Comparison of ENCODE assay signal across 19 cellular contexts in the genomic region with DNA sequence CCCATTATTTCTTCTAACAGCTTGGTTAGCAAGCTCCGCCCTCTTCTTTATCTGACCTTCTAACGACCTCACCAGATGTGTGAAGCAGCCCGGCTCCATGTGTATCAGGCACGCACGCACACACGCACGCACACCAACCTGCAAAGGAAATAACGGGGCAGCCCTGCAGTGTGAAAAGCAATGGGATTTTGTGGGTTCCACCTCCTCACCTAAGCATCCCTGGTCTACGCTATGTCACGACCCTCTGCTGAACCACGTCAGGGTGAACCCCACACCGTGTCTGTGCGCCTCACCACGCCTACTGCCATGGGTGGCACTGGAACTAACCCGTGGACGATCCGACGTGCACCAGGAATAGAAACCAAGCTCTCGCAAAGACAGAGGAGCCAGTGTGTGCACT. TPM values are rescaled to one million over a fixed set of nuclear protein-coding genes. Genes with fewer than 3 reads are reported as not detected.
DNase-seq lines count a peak whose midpoint lies in the region; ATAC-seq, FAIRE-seq and TF ChIP-seq lines count a peak whose summit lies in the region.
"Had no signal": no experiment of that assay in that cellular context is flagged by ENCODE, and none has a peak within 500 bp of the region (broad histone marks: within the 10 kb centered on the region; RNA-seq: fewer than 3 reads in every experiment).

No MANE protein-coding gene starts in this region.

- peaks cover 19% of the 10 kb centered on the region; the same call in 1 of the 2 replicates for H3K9me1 ChIP-seq in IMR-90 (ENCODE audit: insufficient read depth, low read length)

- H3K27me3 ChIP-seq in IMR-90 (ENCODE audit: control insufficient read depth, insufficient read depth, low read length) (no peaks in the 10 kb centered on the region), GM12878 (replicated peaks in 1 of 2; ENCODE audit: control insufficient read depth in 2 of 2, insufficient read depth in 2 of 2, low read length in 1 of 2) (no peaks in the 10 kb centered on the region), osteoblast (ENCODE audit: insufficient read depth, low read length) (no peaks in the 10 kb centered on the region), prostate gland (replicated peaks; ENCODE audit: insufficient read depth) (no peaks in the 10 kb centered on the region)
- H3K27me3 ChIP-seq: MG63, Peyer's patch had no signal

- no peaks in the 10 kb centered on the region for H3K9me3 ChIP-seq in IMR-90 (ENCODE audit: control insufficient read depth, insufficient read depth, low read length)
- H3K9me3 ChIP-seq in GM12878 (replicated peaks; ENCODE audit: control insufficient read depth, insufficient read depth, low read length), result no peaks in the 10 kb centered on the region
- H3K9me3 ChIP-seq in osteoblast (ENCODE audit: low read depth, low read length), result no peaks in the 10 kb centered on the region
- H3K9me3 ChIP-seq in prostate gland, result no peaks in the 10 kb centered on the region
- H3K9me3 ChIP-seq: MG63, Peyer's patch had no signal

- peak overlapping the region; percentile 72 for H3K27ac Mint-ChIP-seq in activated T-cell treated with anti-CD3 and anti-CD28 coated beads, Interleukin-2, amount 50 U/mL, for 24 hours

- no peak overlapping the region for H3K14ac ChIP-seq in IMR-90 (replicated peaks; ENCODE audit: low read depth, low read length)

- dilution Hi-C loops in IMR-90 (cut with HindIII; ENCODE audit: low sequenced_read_pairs, unreplicated experiment), result no loop called here

- peaks cover 53% of the 10 kb centered on the region for H3K36me3 ChIP-seq in IMR-90 (ENCODE audit: control insufficient read depth, insufficient read depth, low read length)
- peaks cover 28 to 39% of the 10 kb centered on the region in 2 experiments for H3K36me3 ChIP-seq in GM12878 (ENCODE audit: control insufficient read depth in 2 of 2, insufficient read depth in 2 of 2, low read length in 1 of 2)
- H3K36me3 ChIP-seq in osteoblast (ENCODE audit: insufficient read depth, low read length), result peaks cover 60% of the 10 kb centered on the region
- H3K36me3 ChIP-seq in prostate gland, result peaks cover 9 to 12% of the 10 kb centered on the region in 2 donors

- no peak for TF ChIP-seq EP300 in GM12878 (IDR thresholded peaks at IDR 0.05; ENCODE audit: borderline replicate concordance in 1 of 2, control insufficient read depth in 1 of 2, low read depth in 2 of 2, low read length in 2 of 2)

- H3K4me1 ChIP-seq in IMR-90 (ENCODE audit: control insufficient read depth, insufficient read depth, low read length) (peaks cover 2% of the 10 kb centered on the region; the same call in 1 of the 2 replicates), GM12878 (ENCODE audit: control insufficient read depth, insufficient read depth, low read length) (no peaks in the 10 kb centered on the region), osteoblast (ENCODE audit: insufficient read depth, low read length) (peaks cover 18% of the 10 kb centered on the region), prostate gland (replicated peaks) (no peaks in the 10 kb centered on the region)

- no peak overlapping the region for H2BK20ac ChIP-seq in IMR-90 (ENCODE audit: low read depth, low read length)

- H4K20me1 ChIP-seq in IMR-90 (ENCODE audit: insufficient read depth, low read length) (peaks cover 76% of the 10 kb centered on the region), GM12878 (ENCODE audit: control insufficient read depth, insufficient read depth) (peaks cover 17% of the 10 kb centered on the region), osteoblast (ENCODE audit: insufficient read depth, low read length) (peaks cover 69% of the 10 kb centered on the region)

- TF ChIP-seq POLR2A in IMR-90 (IDR thresholded peaks at IDR 0.05; ENCODE audit: low read depth, low read length) (no peak), GM12878 (IDR thresholded peaks at IDR 0.05; ENCODE audit: low read depth, low read length) (peak; percentile 63), prostate gland (IDR thresholded peaks at IDR 0.05) (no peak)

- H2AFZ ChIP-seq in IMR-90 (replicated peaks; ENCODE audit: low read length, poor library complexity) (peak overlapping the region; percentile 60), GM12878 (ENCODE audit: control insufficient read depth, low read depth, low read length) (no peak overlapping the region), osteoblast (ENCODE audit: low read length) (no peak overlapping the region)

- H2BK5ac ChIP-seq in IMR-90 (ENCODE audit: low read depth, low read length, poor library complexity, severe bottlenecking), result no peak overlapping the region

- H3K23ac ChIP-seq in IMR-90 (ENCODE audit: low read depth, low read length), result no peak overlapping the region

- H2BK15ac ChIP-seq in IMR-90 (ENCODE audit: low read depth, low read length), result no peak overlapping the region

- H3K4ac ChIP-seq in IMR-90 (ENCODE audit: low read depth, low read length), result no peak overlapping the region

- H3K56ac ChIP-seq in IMR-90 (ENCODE audit: extremely low read depth, insufficient read depth, low read length), result no peak overlapping the region

- intact Hi-C loops in IMR-90 (cut with micrococcal nuclease), result no loop called here
- intact Hi-C loops in GM12878 (cut with micrococcal nuclease; ENCODE audit: unreplicated experiment), result no loop called here
- intact Hi-C loops in prostate gland (cut with DNase I), result no loop called here

- peaks cover 91% of the 10 kb centered on the region for H3K36me3 Mint-ChIP-seq in activated T-cell treated with anti-CD3 and anti-CD28 coated beads, Interleukin-2, amount 50 U/mL, for 24 hours (ENCODE audit: low read depth)
- H3K36me3 Mint-ChIP-seq in activated T-cell treated with anti-CD3 and anti-CD28 coated beads, Interleukin-2, amount 50 U/mL, for 4 hours (ENCODE audit: insufficient read depth), result peaks cover 21% of the 10 kb centered on the region

- H4K5ac ChIP-seq in IMR-90 (ENCODE audit: low read depth, low read length), result no peak overlapping the region

- no peak for ATAC-seq in activated T-cell treated with anti-CD3 and anti-CD28 coated beads, Interleukin-2, amount 50 U/mL, for 4 hours
- no peak for ATAC-seq in IMR-90 (ENCODE audit: low read depth)
- ATAC-seq in GM12878, result no peak

- H3K9ac ChIP-seq in IMR-90 (ENCODE audit: low read depth, low read length), result no peak overlapping the region
- no peak overlapping the region for H3K9ac ChIP-seq in GM12878 (ENCODE audit: control insufficient read depth, insufficient read depth, low read length)
- H3K9ac ChIP-seq: KMS-11 had no signal

- in situ Hi-C loops in IMR-90 (cut with MboI; ENCODE audit: low sequenced_read_pairs), result no loop called here
- in situ Hi-C loops in GM12878 (cut with MboI), result no loop called here

- H3K4me3 ChIP-seq in IMR-90 (ENCODE audit: insufficient read depth, low read depth, low read length) (no peak overlapping the region), GM12878 (no peak overlapping the region), osteoblast (ENCODE audit: insufficient read depth, low read length) (no peak overlapping the region), prostate gland (no peak overlapping the region)
- H3K4me3 ChIP-seq: MG63, Peyer's patch had no signal

- H2BK120ac ChIP-seq in IMR-90 (ENCODE audit: low read depth, low read length), result no peak overlapping the region

- 91% methylated on average over 13 of the region's 19 CpGs; no CpG with 5 or more reads in 1 of the 2 experiments for WGBS in IMR-90 (ENCODE audit: extremely low coverage in 2 of 2, insufficient read length in 1 of 2), 2 experiments
- WGBS in GM12878 (ENCODE audit: insufficient coverage, insufficient replicate concordance, low lambda C conversion rate, missing lambda C conversion rate), result 90% methylated on average over 18 of the region's 19 CpGs
- WGBS in prostate gland, result 89% methylated on average over 19 of the region's 19 CpGs

- no peak for TF ChIP-seq RAD21 in IMR-90 (IDR thresholded peaks at IDR 0.05; ENCODE audit: low read length)
- no peak for TF ChIP-seq RAD21 in GM12878 (IDR thresholded peaks at IDR 0.05; ENCODE audit: insufficient read depth, low read depth, low read length)

- peaks cover 17 to 65% of the 10 kb centered on the region in 2 experiments for H3K79me1 ChIP-seq in IMR-90 (ENCODE audit: low read depth in 1 of 2, low read length in 2 of 2)

- DNase-seq in activated T-cell treated with anti-CD3 and anti-CD28 coated beads, Interleukin-2, amount 50 U/mL, for 24 hours, result no peak
- no peak for DNase-seq in activated T-cell treated with anti-CD3 and anti-CD28 coated beads, Interleukin-2, amount 50 U/mL, for 4 hours
- DNase-seq in IMR-90 (no peak), GM12878 (ENCODE audit: low read depth, low spot score) (no peak), osteoblast (ENCODE audit: insufficient read length, low spot score, missing footprints) (peak; percentile 66), prostate gland (ENCODE audit: low spot score) (no peak), T1000 (lab: John Stamatoyannopoulos, UW) (no peak), kidney tubule cell (ENCODE audit: low spot score) (no peak)
- DNase-seq: C1 segment of cervical spinal cord, MG63, NCI-H1092 treated with DMSO at 0.1 percent for 48 hours, NCI-H1694, NCI-H2107, NCI-H345, NCI-H526 treated with DMSO at 0.1 percent for 48 hours, Peyer's patch, SHP77 treated with DMSO at 0.1 percent for 48 hours had no signal

- no peaks in the 10 kb centered on the region for H3K27me3 Mint-ChIP-seq in activated T-cell treated with anti-CD3 and anti-CD28 coated beads, Interleukin-2, amount 50 U/mL, for 24 hours
- no peaks in the 10 kb centered on the region for H3K27me3 Mint-ChIP-seq in activated T-cell treated with anti-CD3 and anti-CD28 coated beads, Interleukin-2, amount 50 U/mL, for 4 hours (ENCODE audit: low read depth)

- no peak for FAIRE-seq in GM12878 (lab: Jason Lieb, UNC)

- no peak overlapping the region for H3K18ac ChIP-seq in IMR-90 (ENCODE audit: low read depth, low read length)

- SMC1A ChIA-PET in GM12878 (lab: Charles Lee; ENCODE audit: uncharacterized antibody, unreplicated experiment), result no interaction called here

- H3K4me3 Mint-ChIP-seq in activated T-cell treated with anti-CD3 and anti-CD28 coated beads, Interleukin-2, amount 50 U/mL, for 24 hours, result no peak overlapping the region
- H3K4me3 Mint-ChIP-seq in activated T-cell treated with anti-CD3 and anti-CD28 coated beads, Interleukin-2, amount 50 U/mL, for 4 hours, result no peak overlapping the region

- H3K4me1 Mint-ChIP-seq in activated T-cell treated with anti-CD3 and anti-CD28 coated beads, Interleukin-2, amount 50 U/mL, for 24 hours (ENCODE audit: low read depth), result peaks cover 25% of the 10 kb centered on the region
- peaks cover 21% of the 10 kb centered on the region for H3K4me1 Mint-ChIP-seq in activated T-cell treated with anti-CD3 and anti-CD28 coated beads, Interleukin-2, amount 50 U/mL, for 4 hours (ENCODE audit: low read depth)

- RAD21 ChIA-PET in GM12878 (lab: Charles Lee; ENCODE audit: unreplicated experiment), result no interaction called here

- peaks cover 32% of the 10 kb centered on the region for H3K79me2 ChIP-seq in GM12878 (ENCODE audit: control insufficient read depth, insufficient read depth, low read length)
- peaks cover 93% of the 10 kb centered on the region for H3K79me2 ChIP-seq in osteoblast (ENCODE audit: insufficient read depth, low read length)

- no peak overlapping the region for H4K8ac ChIP-seq in IMR-90 (ENCODE audit: low read depth in 2 of 2, low read length in 2 of 2)

- BruUV-seq in IMR-90 (replicated peaks; lab: Mats Ljungman, UMichigan) (no TSS peak), GM12878 (replicated peaks; lab: Mats Ljungman, UMichigan) (TSS peak; percentile 24)

- CTCF ChIA-PET in IMR-90 (lab: Yijun Ruan, JAX) (no interaction called here), GM12878 (lab: Yijun Ruan, JAX) (no interaction called here)

- no peak for TF ChIP-seq CTCF in IMR-90 (conservative IDR thresholded peaks at IDR 0.05; ENCODE audit: low read depth, low read length)
- no peak for TF ChIP-seq CTCF in GM12878 (IDR thresholded peaks at IDR 0.05 in 2 of 3, conservative IDR thresholded peaks at IDR 0.05 in 1 of 3; ENCODE audit: control insufficient read depth in 2 of 3, extremely low read depth in 1 of 3, insufficient read depth in 1 of 3, low read depth in 3 of 3, low read length in 3 of 3)
- TF ChIP-seq CTCF in osteoblast (IDR thresholded peaks at IDR 0.05; ENCODE audit: extremely low read depth, low read depth, low read length), result no peak
- TF ChIP-seq CTCF in prostate gland (IDR thresholded peaks at IDR 0.05), result no peak

- no peak overlapping the region for H2AK5ac ChIP-seq in IMR-90 (ENCODE audit: low read depth, low read length)

- no peak overlapping the region for H4K91ac ChIP-seq in IMR-90 (ENCODE audit: insufficient read depth, low read depth, low read length)

- peak overlapping the region; percentile 37 for H2AK9ac ChIP-seq in IMR-90 (replicated peaks; ENCODE audit: low read depth, low read length, poor library complexity)

- H3K9me3 Mint-ChIP-seq in activated T-cell treated with anti-CD3 and anti-CD28 coated beads, Interleukin-2, amount 50 U/mL, for 24 hours, result no peaks in the 10 kb centered on the region
- no peaks in the 10 kb centered on the region for H3K9me3 Mint-ChIP-seq in activated T-cell treated with anti-CD3 and anti-CD28 coated beads, Interleukin-2, amount 50 U/mL, for 4 hours

- H3K27ac ChIP-seq in IMR-90 (ENCODE audit: insufficient read depth, low read length) (no peak overlapping the region), GM12878 (ENCODE audit: control insufficient read depth, insufficient read depth) (no peak overlapping the region), osteoblast (ENCODE audit: low read depth, low read length) (no peak overlapping the region), prostate gland (no peak overlapping the region)
- H3K27ac ChIP-seq: KMS-11, Peyer's patch had no signal

- H3K4me2 ChIP-seq in IMR-90 (ENCODE audit: low read depth, low read length) (no peak overlapping the region), GM12878 (ENCODE audit: control insufficient read depth, insufficient read depth) (no peak overlapping the region), osteoblast (ENCODE audit: insufficient read depth, low read length) (no peak overlapping the region)
- H3K4me2 ChIP-seq: KMS-11 had no signal

- POLR2A ChIA-PET in IMR-90 (lab: Charles Lee; ENCODE audit: unreplicated experiment) (no interaction called here), GM12878 (lab: Charles Lee) (no interaction called here)

RNA-seq across cellular contexts. Expression of gene SSU72, which starts 10.4 kb away (rescaled TPM):
- total RNA-seq in activated T-cell treated with anti-CD3 and anti-CD28 coated beads, Interleukin-2, amount 50 U/mL, for 4 hours, result 100 to 1,000 TPM; 142 to 170 (median 148) TPM
- total RNA-seq in IMR-90 (2012; rRNA removed) (33.7 and 43.3 TPM in 2 replicates), GM12878 (2014; rRNA removed) (61.6 and 67.8 TPM in 2 replicates), GM12878 (2014; rRNA removed; fragmentation: Illumina TruSeq; extraction: Trizol) (38.1 and 42.5 TPM in 2 replicates), GM12878 (2021) (92.6 and 97.4 TPM in 2 replicates), osteoblast (67.2 and 73.1 TPM in 2 replicates), prostate gland (100 to 1,000 TPM; 173 to 203 TPM)
- polyA plus RNA-seq in IMR-90 (2012; rRNA removed) (88.4 and 94.0 TPM in 2 replicates), GM12878 (2011; rRNA removed) (46.7 and 53.3 TPM in 2 replicates), GM12878 (2014; fragmentation: Illumina TruSeq; extraction: Trizol) (66.7 and 84.0 TPM in 2 replicates), GM12878 (2014; fragmentation: Nextera tagmentation; extraction: Ambion mirVana) (10 to 100 TPM; 28.6 to 60.5 TPM), GM12878 (2014; rRNA removed) (110 and 117 TPM in 2 replicates), GM12878 (2016; fragmentation: Nextera tagmentation; extraction: Ambion mirVana) (100 to 1,000 TPM in 1 of 2 experiments, 10 to 100 TPM in 1; 67.5 to 172 TPM)
- polyA plus RNA-seq in IMR-90 (2012; cell fraction: cytosol; rRNA removed), result 64.1 and 72.5 TPM in 2 replicates
- polyA plus RNA-seq in IMR-90 (2012; cell fraction: nucleus; rRNA removed; ENCODE audit: low replicate concordance), result 50.5 and 89.0 TPM in 2 replicates
- total RNA-seq in GM12878 (2013; cell fraction: nucleolus; rRNA removed), result 51.4 and 55.8 TPM in 2 replicates
- polyA plus RNA-seq in GM12878 (2011; ENCODE audit: low read depth), result 38.3 TPM
- 59.7 and 66.8 TPM in 2 replicates for polyA plus RNA-seq in GM12878 (2011; cell fraction: cytosol; rRNA removed)
- polyA plus RNA-seq in GM12878 (2011; cell fraction: nucleus; rRNA removed), result 63.3 and 72.6 TPM in 2 replicates
- polyA plus RNA-seq in GM12878 (2012), result 73.2 and 74.8 TPM in 2 replicates
- 32.8 and 47.5 TPM in 2 replicates for polyA minus RNA-seq in GM12878 (2011; rRNA and poly(A)+ RNA removed)
- 24.9 and 28.1 TPM in 2 replicates for polyA minus RNA-seq in GM12878 (2011; cell fraction: cytosol; rRNA and poly(A)+ RNA removed)
- 19.0 and 37.2 TPM in 2 replicates for polyA minus RNA-seq in GM12878 (2011; cell fraction: nucleus; rRNA and poly(A)+ RNA removed)

RNA-seq across cellular contexts. Expression of gene TMEM240, which starts 23.9 kb away (rescaled TPM):
- total RNA-seq in activated T-cell treated with anti-CD3 and anti-CD28 coated beads, Interleukin-2, amount 50 U/mL, for 4 hours, result under 1 TPM in 2 of 3 donors, not detected in 1; 0.46 to 0.63 TPM
- total RNA-seq in IMR-90 (2012; rRNA removed) (1.1 and 1.6 TPM in 2 replicates), GM12878 (2014; rRNA removed) (0.17 TPM in 1 of 2 replicates, not detected in the other), GM12878 (2014; rRNA removed; fragmentation: Illumina TruSeq; extraction: Trizol) (not detected in 2 replicates), GM12878 (2021) (0.49 TPM in 1 of 2 replicates, not detected in the other), osteoblast (1.8 and 2.7 TPM in 2 replicates), prostate gland (1 to 10 TPM; 4.5 to 6.8 TPM)
- polyA plus RNA-seq in IMR-90 (2012; rRNA removed) (7.6 and 10.2 TPM in 2 replicates), GM12878 (2011; rRNA removed) (not detected in 2 replicates), GM12878 (2014; fragmentation: Illumina TruSeq; extraction: Trizol) (not detected in 2 replicates), GM12878 (2014; fragmentation: Nextera tagmentation; extraction: Ambion mirVana) (not detected), GM12878 (2014; rRNA removed) (0.32 TPM in 1 of 2 replicates, not detected in the other), GM12878 (2016; fragmentation: Nextera tagmentation; extraction: Ambion mirVana) (not detected)
- 13.4 and 14.3 TPM in 2 replicates for polyA plus RNA-seq in IMR-90 (2012; cell fraction: cytosol; rRNA removed)
- 13.3 and 31.6 TPM in 2 replicates for polyA plus RNA-seq in IMR-90 (2012; cell fraction: nucleus; rRNA removed; ENCODE audit: low replicate concordance)
- total RNA-seq in GM12878 (2013; cell fraction: nucleolus; rRNA removed), result not detected in 2 replicates
- not detected for polyA plus RNA-seq in GM12878 (2011; ENCODE audit: low read depth)
- not detected in 2 replicates for polyA plus RNA-seq in GM12878 (2011; cell fraction: cytosol; rRNA removed)
- polyA plus RNA-seq in GM12878 (2011; cell fraction: nucleus; rRNA removed), result 0.27 and 0.57 TPM in 2 replicates
- polyA plus RNA-seq in GM12878 (2012), result 0.21 TPM in 1 of 2 replicates, not detected in the other
- polyA minus RNA-seq in GM12878 (2011; rRNA and poly(A)+ RNA removed), result not detected in 2 replicates
- not detected in 2 replicates for polyA minus RNA-seq in GM12878 (2011; cell fraction: cytosol; rRNA and poly(A)+ RNA removed)
- polyA minus RNA-seq in GM12878 (2011; cell fraction: nucleus; rRNA and poly(A)+ RNA removed), result not detected in 2 replicates
- total RNA-seq: A172 had no signal

RNA-seq across cellular contexts. Expression of gene FNDC10, which starts 35.7 kb away (rescaled TPM):
- 1 to 10 TPM; 3.0 to 4.8 (median 3.8) TPM for total RNA-seq in activated T-cell treated with anti-CD3 and anti-CD28 coated beads, Interleukin-2, amount 50 U/mL, for 4 hours
- total RNA-seq in IMR-90 (2012; rRNA removed) (0.28 and 0.36 TPM in 2 replicates), GM12878 (2014; rRNA removed) (0.22 and 0.23 TPM in 2 replicates), GM12878 (2014; rRNA removed; fragmentation: Illumina TruSeq; extraction: Trizol) (0.27 and 0.28 TPM in 2 replicates), GM12878 (2021) (1.0 and 1.3 TPM in 2 replicates), osteoblast (2.1 and 2.5 TPM in 2 replicates), prostate gland (10 to 100 TPM in 1 of 2 donors, 1 to 10 TPM in 1; 3.5 to 33.3 TPM)
- polyA plus RNA-seq in IMR-90 (2012; rRNA removed) (5.8 and 7.6 TPM in 2 replicates), GM12878 (2011; rRNA removed) (not detected in 2 replicates), GM12878 (2014; fragmentation: Illumina TruSeq; extraction: Trizol) (0.18 TPM in 1 of 2 replicates, not detected in the other), GM12878 (2014; fragmentation: Nextera tagmentation; extraction: Ambion mirVana) (under 1 TPM in 1 of 2 experiments, not detected in 1; 0.05 TPM), GM12878 (2014; rRNA removed) (0.79 and 1.1 TPM in 2 replicates), GM12878 (2016; fragmentation: Nextera tagmentation; extraction: Ambion mirVana) (not detected)
- polyA plus RNA-seq in IMR-90 (2012; cell fraction: cytosol; rRNA removed), result 6.7 and 13.9 TPM in 2 replicates
- 1.9 and 5.3 TPM in 2 replicates for polyA plus RNA-seq in IMR-90 (2012; cell fraction: nucleus; rRNA removed; ENCODE audit: low replicate concordance)
- 0.46 and 0.59 TPM in 2 replicates for total RNA-seq in GM12878 (2013; cell fraction: nucleolus; rRNA removed)
- 0.50 TPM for polyA plus RNA-seq in GM12878 (2011; ENCODE audit: low read depth)
- polyA plus RNA-seq in GM12878 (2011; cell fraction: cytosol; rRNA removed), result 0.05 TPM in 1 of 2 replicates, not detected in the other
- polyA plus RNA-seq in GM12878 (2011; cell fraction: nucleus; rRNA removed), result 0.09 TPM in 1 of 2 replicates, not detected in the other
- 1.0 and 1.2 TPM in 2 replicates for polyA plus RNA-seq in GM12878 (2012)
- polyA minus RNA-seq in GM12878 (2011; rRNA and poly(A)+ RNA removed), result 0.10 TPM in 1 of 2 replicates, not detected in the other
- polyA minus RNA-seq in GM12878 (2011; cell fraction: cytosol; rRNA and poly(A)+ RNA removed), result not detected in 2 replicates
- polyA minus RNA-seq in GM12878 (2011; cell fraction: nucleus; rRNA and poly(A)+ RNA removed), result not detected in 2 replicates
- total RNA-seq: A172 had no signal

RNA-seq across cellular contexts. Expression of gene MIB2, which starts 51.0 kb away (rescaled TPM):
- 10 to 100 TPM; 37.4 to 40.3 (median 37.7) TPM for total RNA-seq in activated T-cell treated with anti-CD3 and anti-CD28 coated beads, Interleukin-2, amount 50 U/mL, for 4 hours
- 17.2 and 18.1 TPM in 2 replicates for total RNA-seq in IMR-90 (2012; rRNA removed)
- 47.8 and 58.0 TPM in 2 replicates for polyA plus RNA-seq in IMR-90 (2012; rRNA removed)
- 32.4 and 47.2 TPM in 2 replicates for polyA plus RNA-seq in IMR-90 (2012; cell fraction: cytosol; rRNA removed)
- polyA plus RNA-seq in IMR-90 (2012; cell fraction: nucleus; rRNA removed; ENCODE audit: low replicate concordance), result 393 and 1,256 TPM in 2 replicates
- 80.2 and 99.1 TPM in 2 replicates for total RNA-seq in GM12878 (2013; cell fraction: nucleolus; rRNA removed)
- 13.9 and 17.1 TPM in 2 replicates for total RNA-seq in GM12878 (2014; rRNA removed)
- 1.8 and 2.3 TPM in 2 replicates for total RNA-seq in GM12878 (2014; rRNA removed; fragmentation: Illumina TruSeq; extraction: Trizol)
- total RNA-seq in GM12878 (2021), result 25.4 and 26.8 TPM in 2 replicates
- 7.1 TPM for polyA plus RNA-seq in GM12878 (2011; ENCODE audit: low read depth)
- 3.2 and 5.5 TPM in 2 replicates for polyA plus RNA-seq in GM12878 (2011; rRNA removed)
- polyA plus RNA-seq in GM12878 (2011; cell fraction: cytosol; rRNA removed), result 9.8 and 20.7 TPM in 2 replicates
- polyA plus RNA-seq in GM12878 (2011; cell fraction: nucleus; rRNA removed), result 125 and 131 TPM in 2 replicates
- 30.3 and 35.7 TPM in 2 replicates for polyA plus RNA-seq in GM12878 (2012)
- 0.60 and 0.78 TPM in 2 replicates for polyA plus RNA-seq in GM12878 (2014; fragmentation: Illumina TruSeq; extraction: Trizol)
- polyA plus RNA-seq in GM12878 (2014; fragmentation: Nextera tagmentation; extraction: Ambion mirVana), result under 1 TPM in 1 of 2 experiments, not detected in 1; 0.42 TPM
- 17.4 and 23.0 TPM in 2 replicates for polyA plus RNA-seq in GM12878 (2014; rRNA removed)
- 10 to 100 TPM; 10.9 to 15.4 TPM for polyA plus RNA-seq in GM12878 (2016; fragmentation: Nextera tagmentation; extraction: Ambion mirVana)
- 7.2 and 11.2 TPM in 2 replicates for polyA minus RNA-seq in GM12878 (2011; rRNA and poly(A)+ RNA removed)
- 8.7 and 9.5 TPM in 2 replicates for polyA minus RNA-seq in GM12878 (2011; cell fraction: cytosol; rRNA and poly(A)+ RNA removed)
- 21.6 and 34.3 TPM in 2 replicates for polyA minus RNA-seq in GM12878 (2011; cell fraction: nucleus; rRNA and poly(A)+ RNA removed)
- 74.0 and 80.7 TPM in 2 replicates for total RNA-seq in osteoblast
- total RNA-seq in prostate gland, result 100 to 1,000 TPM in 1 of 2 donors, 10 to 100 TPM in 1; 60.6 to 152 TPM

RNA-seq across cellular contexts. Expression of gene ATAD3A, which starts 52.3 kb away (rescaled TPM):
- total RNA-seq in activated T-cell treated with anti-CD3 and anti-CD28 coated beads, Interleukin-2, amount 50 U/mL, for 4 hours, result 100 to 1,000 TPM; 151 to 180 (median 154) TPM
- total RNA-seq in IMR-90 (2012; rRNA removed) (26.1 and 27.2 TPM in 2 replicates), GM12878 (2014; rRNA removed) (56.1 and 58.6 TPM in 2 replicates), GM12878 (2014; rRNA removed; fragmentation: Illumina TruSeq; extraction: Trizol) (16.9 and 24.6 TPM in 2 replicates), GM12878 (2021) (66.8 and 76.4 TPM in 2 replicates), osteoblast (18.6 and 19.9 TPM in 2 replicates), prostate gland (10 to 100 TPM; 30.0 to 32.8 TPM)
- polyA plus RNA-seq in IMR-90 (2012; rRNA removed) (33.9 and 34.0 TPM in 2 replicates), GM12878 (2011; rRNA removed) (6.6 and 16.2 TPM in 2 replicates), GM12878 (2014; fragmentation: Illumina TruSeq; extraction: Trizol) (0.95 and 9.0 TPM in 2 replicates), GM12878 (2014; fragmentation: Nextera tagmentation; extraction: Ambion mirVana) (1 to 10 TPM in 1 of 2 experiments, under 1 TPM in 1; 0.05 to 1.3 TPM), GM12878 (2014; rRNA removed) (53.3 and 69.0 TPM in 2 replicates), GM12878 (2016; fragmentation: Nextera tagmentation; extraction: Ambion mirVana) (10 to 100 TPM; 84.4 to 93.5 TPM)
- 27.7 and 39.5 TPM in 2 replicates for polyA plus RNA-seq in IMR-90 (2012; cell fraction: cytosol; rRNA removed)
- polyA plus RNA-seq in IMR-90 (2012; cell fraction: nucleus; rRNA removed; ENCODE audit: low replicate concordance), result 60.3 and 125 TPM in 2 replicates
- 13.0 and 24.6 TPM in 2 replicates for total RNA-seq in GM12878 (2013; cell fraction: nucleolus; rRNA removed)
- 5.4 TPM for polyA plus RNA-seq in GM12878 (2011; ENCODE audit: low read depth)
- polyA plus RNA-seq in GM12878 (2011; cell fraction: cytosol; rRNA removed), result 24.6 and 42.6 TPM in 2 replicates
- polyA plus RNA-seq in GM12878 (2011; cell fraction: nucleus; rRNA removed), result 41.2 and 70.4 TPM in 2 replicates
- 20.3 and 26.6 TPM in 2 replicates for polyA plus RNA-seq in GM12878 (2012)
- polyA minus RNA-seq in GM12878 (2011; rRNA and poly(A)+ RNA removed), result 9.5 and 26.3 TPM in 2 replicates
- polyA minus RNA-seq in GM12878 (2011; cell fraction: cytosol; rRNA and poly(A)+ RNA removed), result 17.2 and 17.7 TPM in 2 replicates
- 8.9 and 14.9 TPM in 2 replicates for polyA minus RNA-seq in GM12878 (2011; cell fraction: nucleus; rRNA and poly(A)+ RNA removed)
